20 cellular contexts compared by ENCODE assay signal in genomic region chr22:28788601-28789000, GRCh38.
"Had no signal": no experiment of that assay in that cellular context is flagged by ENCODE, and none has a peak within 500 bp of the region (broad histone marks: within the 10 kb centered on the region; RNA-seq: fewer than 3 reads in every experiment).

No MANE protein-coding gene starts in this region.

- H3K4me3 Mint-ChIP-seq: activated CD4-positive, alpha-beta T cell treated with anti-CD3 and anti-CD28 coated beads, Interleukin-2, amount 10 ng/mL, durations not matched to agents 24 days and 14 days; activated CD8-positive, alpha-beta T cell treated with anti-CD3 and anti-CD28 coated beads for 36 hours; central memory CD8-positive, alpha-beta T cell; stimulated activated naive CD8-positive, alpha-beta T cell treated with anti-CD3 and anti-CD28 coated beads, Interleukin-15, amount 100 ng/mL, for 72 hours had no signal

- H3K27ac ChIP-seq: ascending aorta, colonic mucosa, ovary, right lobe of liver, suprapubic skin, vagina had no signal

- H3K9me3 Mint-ChIP-seq: activated CD4-positive, alpha-beta T cell treated with anti-CD3 and anti-CD28 coated beads, Interleukin-2, amount 10 ng/mL, durations not matched to agents 24 days and 14 days; activated CD8-positive, alpha-beta T cell treated with anti-CD3 and anti-CD28 coated beads for 36 hours; activated T-helper 2 cell treated with anti-CD3 and anti-CD28 coated beads, Interferon-gamma antibody, Interleukin-2, Interleukin-4, amounts not matched to agents 10 μg/mL and 5 μg/mL and 100 μg/mL, durations not matched to agents 14 hours and 24 hours and 36 hours; central memory CD8-positive, alpha-beta T cell; stimulated activated naive CD8-positive, alpha-beta T cell treated with anti-CD3 and anti-CD28 coated beads, Interleukin-15, amount 100 ng/mL, for 72 hours had no signal

- H3K4me3 ChIP-seq: ascending aorta, colonic mucosa, lung, ovary, right lobe of liver, suprapubic skin, transverse colon, vagina had no signal

- ATAC-seq: activated CD8-positive, alpha-beta T cell treated with anti-CD3 and anti-CD28 coated beads for 36 hours; right lobe of liver; stimulated activated naive CD8-positive, alpha-beta T cell treated with anti-CD3 and anti-CD28 coated beads, Interleukin-15, amount 100 ng/mL, for 72 hours had no signal

- DNase-seq: activated CD4-positive, alpha-beta T cell treated with anti-CD3 and anti-CD28 coated beads, Interleukin-2, amount 10 ng/mL, durations not matched to agents 24 days and 14 days; activated CD4-positive, CD25-positive, alpha-beta regulatory T cell; activated CD8-positive, alpha-beta T cell treated with anti-CD3 and anti-CD28 coated beads for 36 hours; activated naive CD4-positive, alpha-beta T cell treated with Interleukin-2 at 50 U/mL for 16 hours; activated T-cell treated with anti-CD3 and anti-CD28 coated beads, Interleukin-2, amount 50 U/mL, for 1 hour; colonic mucosa; foreskin melanocyte; hypothalamus; ovary; right lobe of liver; small intestine; stimulated activated CD4-positive, alpha-beta T cell treated with anti-CD3 and anti-CD28 coated beads, Interleukin-4, amount 100 ng/mL, for 1 hour; stimulated activated naive CD8-positive, alpha-beta T cell treated with anti-CD3 and anti-CD28 coated beads, Interleukin-15, amount 100 ng/mL, for 72 hours; transverse colon had no signal

- H3K27ac Mint-ChIP-seq: activated CD4-positive, alpha-beta T cell treated with anti-CD3 and anti-CD28 coated beads, Interleukin-2, amount 10 ng/mL, durations not matched to agents 24 days and 14 days; activated CD8-positive, alpha-beta T cell treated with anti-CD3 and anti-CD28 coated beads for 36 hours; activated T-helper 2 cell treated with anti-CD3 and anti-CD28 coated beads, Interferon-gamma antibody, Interleukin-2, Interleukin-4, amounts not matched to agents 10 μg/mL and 5 μg/mL and 100 μg/mL, durations not matched to agents 14 hours and 24 hours and 36 hours; stimulated activated naive CD8-positive, alpha-beta T cell treated with anti-CD3 and anti-CD28 coated beads, Interleukin-15, amount 100 ng/mL, for 72 hours had no signal

- H3K27me3 Mint-ChIP-seq: activated CD4-positive, alpha-beta T cell treated with anti-CD3 and anti-CD28 coated beads, Interleukin-2, amount 10 ng/mL, durations not matched to agents 24 days and 14 days; activated CD8-positive, alpha-beta T cell treated with anti-CD3 and anti-CD28 coated beads for 36 hours; central memory CD8-positive, alpha-beta T cell; stimulated activated naive CD8-positive, alpha-beta T cell treated with anti-CD3 and anti-CD28 coated beads, Interleukin-15, amount 100 ng/mL, for 72 hours had no signal
